ENCODE assay signal across 7 cellular contexts in the genomic region with DNA sequence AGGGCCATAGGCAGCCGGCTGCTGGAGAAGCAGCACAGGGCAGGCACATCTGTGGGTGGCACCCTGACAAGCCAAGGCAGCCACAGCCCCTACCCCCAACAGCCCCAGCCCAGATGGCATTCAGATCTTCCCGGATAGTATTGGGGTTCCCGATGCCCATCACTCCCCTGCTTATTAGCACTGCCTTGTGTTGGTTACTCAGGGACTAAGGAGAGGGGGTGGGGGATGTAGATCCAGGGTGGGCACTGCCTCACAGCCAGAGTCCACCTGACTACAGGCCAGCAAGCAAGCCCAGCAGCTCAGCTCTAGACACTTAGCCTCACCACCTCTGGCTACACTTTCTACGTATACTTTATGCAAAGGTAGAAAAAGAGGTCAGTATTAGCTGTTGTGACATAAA. TPM values are rescaled to one million over a fixed set of nuclear protein-coding genes. Genes with fewer than 3 reads are reported as not detected.
"Had no signal": no experiment of that assay in that cellular context is flagged by ENCODE, and none has a peak within 500 bp of the region (broad histone marks: within the 10 kb centered on the region; RNA-seq: fewer than 3 reads in every experiment).

No MANE protein-coding gene starts in this region.

RNA-seq across cellular contexts. Expression of a gene that starts 30.7 kb away (rescaled TPM):
- total RNA-seq: OCI-LY7, PC-3, PC-9, Peyer's patch, Right ventricle myocardium inferior, Right ventricle myocardium superior, SJSA1 had no signal
